ENCODE assay signal across 8 cellular contexts in the genomic region with DNA sequence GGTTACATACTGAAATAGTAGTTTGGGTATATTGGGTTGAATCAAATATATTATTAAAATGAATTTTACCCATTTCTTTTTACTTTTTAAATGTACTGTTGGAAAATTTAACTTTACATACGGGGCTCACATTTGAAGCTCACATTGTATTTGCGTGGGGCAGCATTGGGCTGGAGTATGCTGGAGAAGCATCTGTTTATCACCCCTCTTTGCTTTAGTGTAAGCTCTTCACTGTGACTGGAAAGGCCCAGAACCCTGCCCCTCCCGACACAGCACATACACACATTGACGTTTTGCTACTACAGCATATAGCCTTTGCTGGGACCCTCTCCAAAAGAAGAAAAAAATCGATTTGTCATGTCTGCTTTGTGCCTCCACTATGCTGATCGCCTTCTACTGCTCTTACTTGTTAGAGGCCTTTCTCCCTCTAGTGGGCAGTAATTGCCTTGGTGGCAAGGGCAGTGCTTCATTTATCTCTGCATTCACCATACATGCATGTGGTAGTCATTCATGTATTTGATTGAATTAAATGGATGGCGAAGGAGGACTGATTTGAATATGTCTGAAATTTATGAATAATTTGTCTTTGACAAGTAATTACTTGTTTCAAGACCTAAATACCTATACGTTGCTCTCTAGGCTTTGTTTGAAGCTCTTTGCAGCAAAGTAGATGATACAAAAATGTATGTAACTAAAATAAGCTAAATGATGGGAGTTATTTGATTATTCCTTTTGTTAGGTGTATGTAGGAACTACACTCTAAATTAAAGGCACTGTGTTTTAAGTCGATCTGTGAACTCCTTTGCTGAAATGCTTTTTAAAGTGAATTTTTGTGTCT. TPM values are rescaled to one million over a fixed set of nuclear protein-coding genes. Genes with fewer than 3 reads are reported as not detected.
DNase-seq lines count a peak whose midpoint lies in the region; ATAC-seq and TF ChIP-seq lines count a peak whose summit lies in the region.

No MANE protein-coding gene starts in this region.

- H3K9me3 ChIP-seq in CD8-positive, alpha-beta T cell (ENCODE audit: low read length): no peaks in the 10 kb centered on the region
- H3K9me3 ChIP-seq in GM23248 (ENCODE audit: low read depth): no peaks in the 10 kb centered on the region
- no peaks in the 10 kb centered on the region for H3K9me3 ChIP-seq in upper lobe of right lung

- no peak overlapping the region for H3K4me3 Mint-ChIP-seq in CD8-positive, alpha-beta T cell

- no peaks in the 10 kb centered on the region for H3K27me3 Mint-ChIP-seq in CD8-positive, alpha-beta T cell (ENCODE audit: low read depth)

- no peak overlapping the region for H3K4me3 ChIP-seq in CD8-positive, alpha-beta T cell (ENCODE audit: low read depth, low read length)
- no peak overlapping the region for H3K4me3 ChIP-seq in GM23248
- no peak overlapping the region for H3K4me3 ChIP-seq in cardiac fibroblast (replicated peaks in 1 of 2; ENCODE audit: low read depth in 2 of 2, low read length in 2 of 2)
- H3K4me3 ChIP-seq in upper lobe of right lung: no peak overlapping the region

- 69 to 72% methylated on average over 9 of the region's 9 CpGs for WGBS in GM23248 (ENCODE audit: low coverage in 1 of 2, low lambda C conversion rate in 2 of 2, missing lambda C conversion rate in 2 of 2), 2 experiments

- H3K79me2 ChIP-seq in GM23248 (ENCODE audit: insufficient read depth): peaks cover 98% of the 10 kb centered on the region

- no peaks in the 10 kb centered on the region for H3K9me2 ChIP-seq in GM23248 (ENCODE audit: insufficient read depth)

- H3K36me3 Mint-ChIP-seq in CD8-positive, alpha-beta T cell: peaks cover 83% of the 10 kb centered on the region

- peaks cover 23% of the 10 kb centered on the region for H3K36me3 ChIP-seq in CD8-positive, alpha-beta T cell (ENCODE audit: insufficient read depth, low read length)
- H3K36me3 ChIP-seq in GM23248 (ENCODE audit: low read depth) (peaks cover 53% of the 10 kb centered on the region), upper lobe of right lung (peaks cover 92% of the 10 kb centered on the region)

- in situ Hi-C loops in GM23248 (cut with MboI): no loop called here

- H3K27ac ChIP-seq in CD8-positive, alpha-beta T cell (ENCODE audit: low read depth, low read length): no peak overlapping the region
- H3K27ac ChIP-seq in GM23248 (no peak overlapping the region), upper lobe of right lung (peak overlapping the region; percentile 1)

- peak; percentile 49 for ATAC-seq in CD8-positive, alpha-beta T cell
- ATAC-seq in upper lobe of right lung: peak; percentile 78
- no peak for ATAC-seq in GM19351 (IDR thresholded peaks at IDR 0.05; ENCODE audit: unreplicated experiment)
- no peak for ATAC-seq in HG02588 (IDR thresholded peaks at IDR 0.05; ENCODE audit: unreplicated experiment)

- intact Hi-C loops in CD8-positive, alpha-beta T cell (cut with DNase I, micrococcal nuclease): loop anchor here in 1 of 2 experiments (5.0 kb wide), 1 partner anchor 34 kb away; no protein-coding TSS in a partner anchor
- intact Hi-C loops in upper lobe of right lung (cut with DNase I): no loop called here

- no peak for DNase-seq in CD8-positive, alpha-beta T cell
- DNase-seq in GM23248 (peak; percentile 78), NOMO-1 treated with dmso at 0.1 percent for 144 hours (lab: John Stamatoyannopoulos, UW; ENCODE audit: unreplicated experiment) (peak; percentile 30), cardiac fibroblast (ENCODE audit: low read depth in 2 of 2) (peak; percentile 84), left kidney (ENCODE audit: low read depth, low spot score) (peak; percentile 72), upper lobe of right lung (no peak)

- peaks cover 7% of the 10 kb centered on the region for H3K4me1 Mint-ChIP-seq in CD8-positive, alpha-beta T cell (ENCODE audit: low read depth)

- H3K27ac Mint-ChIP-seq in CD8-positive, alpha-beta T cell: no peak overlapping the region

- no peak overlapping the region for H3K4me2 ChIP-seq in GM23248 (ENCODE audit: unreplicated experiment)

- H3K27me3 ChIP-seq in CD8-positive, alpha-beta T cell (ENCODE audit: insufficient read depth, low read length): no peaks in the 10 kb centered on the region
- H3K27me3 ChIP-seq in GM23248 (replicated peaks; ENCODE audit: insufficient read depth) (no peaks in the 10 kb centered on the region), upper lobe of right lung (no peaks in the 10 kb centered on the region)

- POLR2A ChIA-PET in CD8-positive, alpha-beta T cell (lab: Charles Lee): no interaction called here

- TF ChIP-seq CTCF in CD8-positive, alpha-beta T cell (IDR thresholded peaks at IDR 0.05): peak; percentile 35
- peak; percentile 81 for TF ChIP-seq CTCF in cardiac fibroblast (IDR thresholded peaks at IDR 0.05; ENCODE audit: low read depth, low read length)
- peak; percentile 54 for TF ChIP-seq CTCF in upper lobe of right lung (IDR thresholded peaks at IDR 0.05)

- no peaks in the 10 kb centered on the region for H3K4me1 ChIP-seq in CD8-positive, alpha-beta T cell (ENCODE audit: insufficient read depth, low read length)
- H3K4me1 ChIP-seq in GM23248 (ENCODE audit: insufficient read depth): peaks cover 19% of the 10 kb centered on the region; the same call in 1 of the 2 replicates
- peaks cover 8% of the 10 kb centered on the region for H3K4me1 ChIP-seq in upper lobe of right lung

- H3K9ac ChIP-seq in GM23248: no peak overlapping the region

- no peak overlapping the region for H2AFZ ChIP-seq in GM23248

- CTCF ChIA-PET in CD8-positive, alpha-beta T cell (lab: Charles Lee): interaction anchor here (1.1 to 2.0 kb wide), 5 partner anchors 11 to 101 kb away, joined by 3 to 5 read pairs (median 3); no protein-coding TSS in a partner anchor

- H3F3A ChIP-seq in GM23248 (ENCODE audit: insufficient read depth): peaks cover 40% of the 10 kb centered on the region; the same call in 1 of the 2 replicates

- no peaks in the 10 kb centered on the region for H3K9me3 Mint-ChIP-seq in CD8-positive, alpha-beta T cell

- peaks cover 6% of the 10 kb centered on the region; the same call in 1 of the 2 replicates for H4K20me1 ChIP-seq in GM23248 (ENCODE audit: insufficient read depth)

RNA-seq across cellular contexts. Expression of gene VAPA, which starts 37.4 kb away (rescaled TPM):
- 100 to 1,000 TPM; 169 to 177 TPM for total RNA-seq in CD8-positive, alpha-beta T cell
- 204 and 277 TPM in 2 replicates for total RNA-seq in GM23248 (2014; rRNA removed; shearing (Covaris generic))
- polyA plus RNA-seq in GM23248 (2016; fragmentation: Nextera tagmentation; extraction: Ambion mirVana): 290 and 299 TPM in 2 replicates
- 225 TPM for total RNA-seq in upper lobe of right lung

Comparison
In these comparisons a context has a peak if more than half of its experiments do, and no peak if none do; other contexts are left out.
1. ATAC-seq: peak in CD8-positive, alpha-beta T cell (single experiment) and upper lobe of right lung (single experiment); none in GM19351 (single experiment) and HG02588 (single experiment).
2. DNase-seq: peak in GM23248 (single experiment), NOMO-1 treated with dmso at 0.1 percent for 144 hours (single experiment), cardiac fibroblast (2 of 2) and left kidney (single experiment); none in CD8-positive, alpha-beta T cell (0 of 7) and upper lobe of right lung (single experiment).
3. Peak in every context shown above with its lines, with median percentiles within 50 percentile points of each other: CTCF ChIP-seq.